In the genomic region with DNA sequence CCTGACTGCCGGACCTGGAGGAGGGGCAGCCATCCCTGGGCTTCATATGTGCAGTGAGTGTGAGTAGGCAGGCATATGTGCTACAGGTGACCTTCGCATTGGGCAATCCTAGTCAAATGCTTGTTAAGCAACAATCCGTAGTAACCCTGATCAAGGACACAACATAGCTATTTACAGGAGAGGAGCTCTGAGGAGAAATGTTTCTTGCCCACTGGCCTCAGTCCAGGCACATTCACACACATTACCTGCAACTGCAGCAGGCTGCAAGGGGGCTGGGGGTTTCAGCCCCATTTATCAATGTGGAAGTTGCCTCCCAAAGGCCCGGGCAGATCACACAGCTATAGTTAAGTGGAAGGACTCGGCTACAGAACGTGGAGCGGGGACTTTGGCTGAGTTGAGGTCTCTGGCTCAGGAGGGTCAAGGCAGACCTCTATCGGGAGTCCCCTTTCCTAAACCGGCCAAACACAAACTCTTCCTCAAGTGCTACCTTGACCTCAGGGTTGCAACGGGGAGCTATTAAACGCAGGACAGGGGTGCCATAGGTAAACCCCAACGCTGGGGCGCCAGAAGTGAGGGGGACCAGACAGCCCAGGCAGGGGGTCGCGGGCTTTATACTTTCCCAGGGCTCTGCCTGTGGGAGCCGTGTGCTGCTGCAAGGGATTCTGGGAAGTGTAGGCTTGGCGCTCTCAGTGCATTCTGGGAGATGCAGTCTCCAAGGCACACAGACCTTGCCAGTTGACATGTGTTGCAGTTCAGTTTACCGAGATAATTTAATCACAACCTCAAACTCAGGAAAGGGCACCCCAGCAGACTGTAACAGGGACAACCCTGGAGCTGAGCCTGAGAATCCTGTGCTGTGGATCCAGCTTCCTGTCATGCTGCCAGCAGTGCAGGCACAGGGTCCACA, we compare ENCODE assay signal across 1 cellular context.
TF ChIP-seq lines count a peak whose summit lies in the region.

No MANE protein-coding gene starts in this region.

TF ChIP-seq in HepG2, 621 proteins besides CTCF, POLR2A, EP300 and RAD21 (continued from another document and continues in another):
- TF ChIP-seq, protein P1, sequence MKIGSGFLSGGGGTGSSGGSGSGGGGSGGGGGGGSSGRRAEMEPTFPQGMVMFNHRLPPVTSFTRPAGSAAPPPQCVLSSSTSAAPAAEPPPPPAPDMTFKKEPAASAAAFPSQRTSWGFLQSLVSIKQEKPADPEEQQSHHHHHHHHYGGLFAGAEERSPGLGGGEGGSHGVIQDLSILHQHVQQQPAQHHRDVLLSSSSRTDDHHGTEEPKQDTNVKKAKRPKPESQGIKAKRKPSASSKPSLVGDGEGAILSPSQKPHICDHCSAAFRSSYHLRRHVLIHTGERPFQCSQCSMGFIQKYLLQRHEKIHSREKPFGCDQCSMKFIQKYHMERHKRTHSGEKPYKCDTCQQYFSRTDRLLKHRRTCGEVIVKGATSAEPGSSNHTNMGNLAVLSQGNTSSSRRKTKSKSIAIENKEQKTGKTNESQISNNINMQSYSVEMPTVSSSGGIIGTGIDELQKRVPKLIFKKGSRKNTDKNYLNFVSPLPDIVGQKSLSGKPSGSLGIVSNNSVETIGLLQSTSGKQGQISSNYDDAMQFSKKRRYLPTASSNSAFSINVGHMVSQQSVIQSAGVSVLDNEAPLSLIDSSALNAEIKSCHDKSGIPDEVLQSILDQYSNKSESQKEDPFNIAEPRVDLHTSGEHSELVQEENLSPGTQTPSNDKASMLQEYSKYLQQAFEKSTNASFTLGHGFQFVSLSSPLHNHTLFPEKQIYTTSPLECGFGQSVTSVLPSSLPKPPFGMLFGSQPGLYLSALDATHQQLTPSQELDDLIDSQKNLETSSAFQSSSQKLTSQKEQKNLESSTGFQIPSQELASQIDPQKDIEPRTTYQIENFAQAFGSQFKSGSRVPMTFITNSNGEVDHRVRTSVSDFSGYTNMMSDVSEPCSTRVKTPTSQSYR (CRISPR knock-in tag; IDR thresholded peaks at IDR 0.05; ENCODE audit: borderline replicate concordance): peak; percentile 93
- TF ChIP-seq GTF3A (CRISPR knock-in tag; conservative IDR thresholded peaks at IDR 0.05) (no peak), SAP130 (CRISPR knock-in tag; IDR thresholded peaks at IDR 0.05; ENCODE audit: low read depth) (peak; percentile 97), ZNF431 (CRISPR knock-in tag; IDR thresholded peaks at IDR 0.05; ENCODE audit: borderline replicate concordance, low read depth) (peak; percentile 44; the same call in 1 of the 2 replicates), SMAD3 (CRISPR knock-in tag; IDR thresholded peaks at IDR 0.05) (peak; percentile 75), MYC (CRISPR knock-in tag; IDR thresholded peaks at IDR 0.05; ENCODE audit: borderline replicate concordance) (peak; percentile 77), HNRNPH1 (optimal IDR thresholded peaks at IDR 0.05; ENCODE audit: low read depth, low read length) (peak; percentile 50), KDM3A (CRISPR knock-in tag; IDR thresholded peaks at IDR 0.05; ENCODE audit: low read depth) (peak; percentile 90), IRX3 (CRISPR knock-in tag; IDR thresholded peaks at IDR 0.05; ENCODE audit: borderline replicate concordance, low read depth) (peak; percentile 59), ELF1 (CRISPR knock-in tag; IDR thresholded peaks at IDR 0.05) (peak; percentile 32; the same call in 1 of the 2 replicates), MBNL3 (CRISPR knock-in tag; conservative IDR thresholded peaks at IDR 0.05) (no peak), ZNF253 (CRISPR knock-in tag; IDR thresholded peaks at IDR 0.05; ENCODE audit: borderline replicate concordance) (0 out of 2 replicates have a peak, but pooled peaks have one; percentile 50), SMARCE1 (IDR thresholded peaks at IDR 0.05; ENCODE audit: borderline replicate concordance) (no peak), ZNF644 (CRISPR knock-in tag; IDR thresholded peaks at IDR 0.05; ENCODE audit: low read depth) (peak; percentile 88; the same call in 1 of the 2 replicates), ZNF235 (CRISPR knock-in tag; IDR thresholded peaks at IDR 0.05; ENCODE audit: borderline replicate concordance) (no peak), ZNF354B (CRISPR knock-in tag; IDR thresholded peaks at IDR 0.05) (peak; percentile 67), SNAI1 (CRISPR knock-in tag; IDR thresholded peaks at IDR 0.05; ENCODE audit: borderline replicate concordance) (no peak), NR1H2 (CRISPR knock-in tag; IDR thresholded peaks at IDR 0.05; ENCODE audit: borderline replicate concordance, low read depth) (no peak), NKX3-1 (CRISPR knock-in tag; IDR thresholded peaks at IDR 0.05) (peak; percentile 77; the same call in 1 of the 2 replicates), DPF2 (CRISPR knock-in tag; IDR thresholded peaks at IDR 0.05; ENCODE audit: borderline replicate concordance, low read depth) (peak; percentile 93), PCBP1 (IDR thresholded peaks at IDR 0.05; ENCODE audit: borderline replicate concordance, low read depth, low read length) (no peak), RXRA (CRISPR knock-in tag; IDR thresholded peaks at IDR 0.05) (peak; percentile 93), ZNF589 (CRISPR knock-in tag; conservative IDR thresholded peaks at IDR 0.05) (peak; percentile 81; the same call in 1 of the 2 replicates), FOXM1 (CRISPR knock-in tag; IDR thresholded peaks at IDR 0.05) (peak; percentile 56; the same call in 1 of the 2 replicates), KLF12 (CRISPR knock-in tag; IDR thresholded peaks at IDR 0.05; ENCODE audit: borderline replicate concordance) (no peak)
- TF ChIP-seq, protein P2, sequence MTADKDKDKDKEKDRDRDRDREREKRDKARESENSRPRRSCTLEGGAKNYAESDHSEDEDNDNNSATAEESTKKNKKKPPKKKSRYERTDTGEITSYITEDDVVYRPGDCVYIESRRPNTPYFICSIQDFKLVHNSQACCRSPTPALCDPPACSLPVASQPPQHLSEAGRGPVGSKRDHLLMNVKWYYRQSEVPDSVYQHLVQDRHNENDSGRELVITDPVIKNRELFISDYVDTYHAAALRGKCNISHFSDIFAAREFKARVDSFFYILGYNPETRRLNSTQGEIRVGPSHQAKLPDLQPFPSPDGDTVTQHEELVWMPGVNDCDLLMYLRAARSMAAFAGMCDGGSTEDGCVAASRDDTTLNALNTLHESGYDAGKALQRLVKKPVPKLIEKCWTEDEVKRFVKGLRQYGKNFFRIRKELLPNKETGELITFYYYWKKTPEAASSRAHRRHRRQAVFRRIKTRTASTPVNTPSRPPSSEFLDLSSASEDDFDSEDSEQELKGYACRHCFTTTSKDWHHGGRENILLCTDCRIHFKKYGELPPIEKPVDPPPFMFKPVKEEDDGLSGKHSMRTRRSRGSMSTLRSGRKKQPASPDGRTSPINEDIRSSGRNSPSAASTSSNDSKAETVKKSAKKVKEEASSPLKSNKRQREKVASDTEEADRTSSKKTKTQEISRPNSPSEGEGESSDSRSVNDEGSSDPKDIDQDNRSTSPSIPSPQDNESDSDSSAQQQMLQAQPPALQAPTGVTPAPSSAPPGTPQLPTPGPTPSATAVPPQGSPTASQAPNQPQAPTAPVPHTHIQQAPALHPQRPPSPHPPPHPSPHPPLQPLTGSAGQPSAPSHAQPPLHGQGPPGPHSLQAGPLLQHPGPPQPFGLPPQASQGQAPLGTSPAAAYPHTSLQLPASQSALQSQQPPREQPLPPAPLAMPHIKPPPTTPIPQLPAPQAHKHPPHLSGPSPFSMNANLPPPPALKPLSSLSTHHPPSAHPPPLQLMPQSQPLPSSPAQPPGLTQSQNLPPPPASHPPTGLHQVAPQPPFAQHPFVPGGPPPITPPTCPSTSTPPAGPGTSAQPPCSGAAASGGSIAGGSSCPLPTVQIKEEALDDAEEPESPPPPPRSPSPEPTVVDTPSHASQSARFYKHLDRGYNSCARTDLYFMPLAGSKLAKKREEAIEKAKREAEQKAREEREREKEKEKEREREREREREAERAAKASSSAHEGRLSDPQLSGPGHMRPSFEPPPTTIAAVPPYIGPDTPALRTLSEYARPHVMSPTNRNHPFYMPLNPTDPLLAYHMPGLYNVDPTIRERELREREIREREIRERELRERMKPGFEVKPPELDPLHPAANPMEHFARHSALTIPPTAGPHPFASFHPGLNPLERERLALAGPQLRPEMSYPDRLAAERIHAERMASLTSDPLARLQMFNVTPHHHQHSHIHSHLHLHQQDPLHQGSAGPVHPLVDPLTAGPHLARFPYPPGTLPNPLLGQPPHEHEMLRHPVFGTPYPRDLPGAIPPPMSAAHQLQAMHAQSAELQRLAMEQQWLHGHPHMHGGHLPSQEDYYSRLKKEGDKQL (CRISPR knock-in tag; IDR thresholded peaks at IDR 0.05; ENCODE audit: low read depth): peak; percentile 89
- TF ChIP-seq, protein P3, sequence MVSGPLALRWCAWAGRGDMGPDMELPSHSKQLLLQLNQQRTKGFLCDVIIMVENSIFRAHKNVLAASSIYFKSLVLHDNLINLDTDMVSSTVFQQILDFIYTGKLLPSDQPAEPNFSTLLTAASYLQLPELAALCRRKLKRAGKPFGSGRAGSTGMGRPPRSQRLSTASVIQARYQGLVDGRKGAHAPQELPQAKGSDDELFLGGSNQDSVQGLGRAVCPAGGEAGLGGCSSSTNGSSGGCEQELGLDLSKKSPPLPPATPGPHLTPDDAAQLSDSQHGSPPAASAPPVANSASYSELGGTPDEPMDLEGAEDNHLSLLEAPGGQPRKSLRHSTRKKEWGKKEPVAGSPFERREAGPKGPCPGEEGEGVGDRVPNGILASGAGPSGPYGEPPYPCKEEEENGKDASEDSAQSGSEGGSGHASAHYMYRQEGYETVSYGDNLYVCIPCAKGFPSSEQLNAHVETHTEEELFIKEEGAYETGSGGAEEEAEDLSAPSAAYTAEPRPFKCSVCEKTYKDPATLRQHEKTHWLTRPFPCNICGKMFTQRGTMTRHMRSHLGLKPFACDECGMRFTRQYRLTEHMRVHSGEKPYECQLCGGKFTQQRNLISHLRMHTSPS (CRISPR knock-in tag; IDR thresholded peaks at IDR 0.05; ENCODE audit: low read depth): peak; percentile 93; the same call in 1 of the 2 replicates
- TF ChIP-seq, protein P4, sequence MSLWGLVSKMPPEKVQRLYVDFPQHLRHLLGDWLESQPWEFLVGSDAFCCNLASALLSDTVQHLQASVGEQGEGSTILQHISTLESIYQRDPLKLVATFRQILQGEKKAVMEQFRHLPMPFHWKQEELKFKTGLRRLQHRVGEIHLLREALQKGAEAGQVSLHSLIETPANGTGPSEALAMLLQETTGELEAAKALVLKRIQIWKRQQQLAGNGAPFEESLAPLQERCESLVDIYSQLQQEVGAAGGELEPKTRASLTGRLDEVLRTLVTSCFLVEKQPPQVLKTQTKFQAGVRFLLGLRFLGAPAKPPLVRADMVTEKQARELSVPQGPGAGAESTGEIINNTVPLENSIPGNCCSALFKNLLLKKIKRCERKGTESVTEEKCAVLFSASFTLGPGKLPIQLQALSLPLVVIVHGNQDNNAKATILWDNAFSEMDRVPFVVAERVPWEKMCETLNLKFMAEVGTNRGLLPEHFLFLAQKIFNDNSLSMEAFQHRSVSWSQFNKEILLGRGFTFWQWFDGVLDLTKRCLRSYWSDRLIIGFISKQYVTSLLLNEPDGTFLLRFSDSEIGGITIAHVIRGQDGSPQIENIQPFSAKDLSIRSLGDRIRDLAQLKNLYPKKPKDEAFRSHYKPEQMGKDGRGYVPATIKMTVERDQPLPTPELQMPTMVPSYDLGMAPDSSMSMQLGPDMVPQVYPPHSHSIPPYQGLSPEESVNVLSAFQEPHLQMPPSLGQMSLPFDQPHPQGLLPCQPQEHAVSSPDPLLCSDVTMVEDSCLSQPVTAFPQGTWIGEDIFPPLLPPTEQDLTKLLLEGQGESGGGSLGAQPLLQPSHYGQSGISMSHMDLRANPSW (CRISPR knock-in tag; IDR thresholded peaks at IDR 0.05; ENCODE audit: borderline replicate concordance): peak; percentile 85
- TF ChIP-seq, protein P5, sequence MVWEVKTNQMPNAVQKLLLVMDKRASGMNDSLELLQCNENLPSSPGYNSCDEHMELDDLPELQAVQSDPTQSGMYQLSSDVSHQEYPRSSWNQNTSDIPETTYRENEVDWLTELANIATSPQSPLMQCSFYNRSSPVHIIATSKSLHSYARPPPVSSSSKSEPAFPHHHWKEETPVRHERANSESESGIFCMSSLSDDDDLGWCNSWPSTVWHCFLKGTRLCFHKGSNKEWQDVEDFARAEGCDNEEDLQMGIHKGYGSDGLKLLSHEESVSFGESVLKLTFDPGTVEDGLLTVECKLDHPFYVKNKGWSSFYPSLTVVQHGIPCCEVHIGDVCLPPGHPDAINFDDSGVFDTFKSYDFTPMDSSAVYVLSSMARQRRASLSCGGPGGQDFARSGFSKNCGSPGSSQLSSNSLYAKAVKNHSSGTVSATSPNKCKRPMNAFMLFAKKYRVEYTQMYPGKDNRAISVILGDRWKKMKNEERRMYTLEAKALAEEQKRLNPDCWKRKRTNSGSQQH (CRISPR knock-in tag; IDR thresholded peaks at IDR 0.05; ENCODE audit: low read depth): peak; percentile 78; the same call in 1 of the 2 replicates
- TF ChIP-seq, protein P6, sequence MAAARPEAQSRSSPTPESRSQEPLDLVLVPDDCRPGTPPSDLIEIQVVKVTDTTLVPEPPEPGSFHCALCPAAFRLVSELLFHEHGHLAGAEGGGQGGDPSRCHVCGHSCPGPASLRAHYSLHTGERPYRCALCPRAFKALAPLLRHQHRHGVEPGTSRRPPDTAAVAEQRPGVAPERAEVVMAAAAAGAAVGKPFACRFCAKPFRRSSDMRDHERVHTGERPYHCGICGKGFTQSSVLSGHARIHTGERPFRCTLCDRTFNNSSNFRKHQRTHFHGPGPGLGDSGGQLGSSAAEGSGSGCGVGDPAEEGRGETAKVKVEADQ (CRISPR knock-in tag; IDR thresholded peaks at IDR 0.05; ENCODE audit: borderline replicate concordance): peak; percentile 88
- TF ChIP-seq, protein P7, sequence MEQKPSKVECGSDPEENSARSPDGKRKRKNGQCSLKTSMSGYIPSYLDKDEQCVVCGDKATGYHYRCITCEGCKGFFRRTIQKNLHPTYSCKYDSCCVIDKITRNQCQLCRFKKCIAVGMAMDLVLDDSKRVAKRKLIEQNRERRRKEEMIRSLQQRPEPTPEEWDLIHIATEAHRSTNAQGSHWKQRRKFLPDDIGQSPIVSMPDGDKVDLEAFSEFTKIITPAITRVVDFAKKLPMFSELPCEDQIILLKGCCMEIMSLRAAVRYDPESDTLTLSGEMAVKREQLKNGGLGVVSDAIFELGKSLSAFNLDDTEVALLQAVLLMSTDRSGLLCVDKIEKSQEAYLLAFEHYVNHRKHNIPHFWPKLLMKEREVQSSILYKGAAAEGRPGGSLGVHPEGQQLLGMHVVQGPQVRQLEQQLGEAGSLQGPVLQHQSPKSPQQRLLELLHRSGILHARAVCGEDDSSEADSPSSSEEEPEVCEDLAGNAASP (CRISPR knock-in tag; IDR thresholded peaks at IDR 0.05; ENCODE audit: borderline replicate concordance): peak; percentile 96
- TF ChIP-seq, protein P8, sequence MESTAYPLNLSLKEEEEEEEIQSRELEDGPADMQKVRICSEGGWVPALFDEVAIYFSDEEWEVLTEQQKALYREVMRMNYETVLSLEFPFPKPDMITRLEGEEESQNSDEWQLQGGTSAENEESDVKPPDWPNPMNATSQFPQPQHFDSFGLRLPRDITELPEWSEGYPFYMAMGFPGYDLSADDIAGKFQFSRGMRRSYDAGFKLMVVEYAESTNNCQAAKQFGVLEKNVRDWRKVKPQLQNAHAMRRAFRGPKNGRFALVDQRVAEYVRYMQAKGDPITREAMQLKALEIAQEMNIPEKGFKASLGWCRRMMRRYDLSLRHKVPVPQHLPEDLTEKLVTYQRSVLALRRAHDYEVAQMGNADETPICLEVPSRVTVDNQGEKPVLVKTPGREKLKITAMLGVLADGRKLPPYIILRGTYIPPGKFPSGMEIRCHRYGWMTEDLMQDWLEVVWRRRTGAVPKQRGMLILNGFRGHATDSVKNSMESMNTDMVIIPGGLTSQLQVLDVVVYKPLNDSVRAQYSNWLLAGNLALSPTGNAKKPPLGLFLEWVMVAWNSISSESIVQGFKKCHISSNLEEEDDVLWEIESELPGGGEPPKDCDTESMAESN (CRISPR knock-in tag; conservative IDR thresholded peaks at IDR 0.05): peak; percentile 80
